1 cellular context compared by ENCODE assay signal in genomic region chr22:38986629-38987028, GRCh38.
TF ChIP-seq lines count a peak whose summit lies in the region.

No MANE protein-coding gene starts in this region.

TF ChIP-seq in H1, 55 proteins besides CTCF, POLR2A, EP300 and RAD21:
- no peak for TF ChIP-seq CREB1 (IDR thresholded peaks at IDR 0.05)
- no peak for TF ChIP-seq CBX5 (IDR thresholded peaks at IDR 0.05; ENCODE audit: low read depth, low read length)
- no peak for TF ChIP-seq SIRT6 (IDR thresholded peaks at IDR 0.05; ENCODE audit: low read length)
- no peak for TF ChIP-seq MAFK (IDR thresholded peaks at IDR 0.05; ENCODE audit: low read depth, low read length)
- TF ChIP-seq EZH2 (IDR thresholded peaks at IDR 0.05; ENCODE audit: low read depth, low read length, severe bottlenecking), result no peak
- TF ChIP-seq ASH2L (IDR thresholded peaks at IDR 0.05; ENCODE audit: low read length), result no peak
- no peak for TF ChIP-seq EGR1 (IDR thresholded peaks at IDR 0.05; ENCODE audit: borderline replicate concordance, low read depth, low read length)
TF ChIP-seq in H1: peak in this region for 0.
